Comparison of ENCODE assay signal across 1 cellular context in genomic region chr11:67118059-67118766, GRCh38.
TF ChIP-seq lines count a peak whose summit lies in the region.

No MANE protein-coding gene starts in this region.

TF ChIP-seq in GM12878, 131 proteins besides CTCF, POLR2A, EP300 and RAD21 (continued from another document and continues in another):
- TF ChIP-seq ATF2 (IDR thresholded peaks at IDR 0.05; ENCODE audit: low read length) (no peak), YBX1 (IDR thresholded peaks at IDR 0.05) (no peak), CEBPB (IDR thresholded peaks at IDR 0.05; ENCODE audit: borderline replicate concordance in 1 of 2, low read depth in 2 of 2, low read length in 2 of 2) (no peak), SUZ12 (IDR thresholded peaks at IDR 0.05; ENCODE audit: unreplicated experiment) (no peak), JUND (IDR thresholded peaks at IDR 0.05; ENCODE audit: low read depth, low read length) (no peak), TCF3 (IDR thresholded peaks at IDR 0.05; ENCODE audit: borderline replicate concordance, insufficient read depth, low read depth, low read length) (no peak), SREBF1 (IDR thresholded peaks at IDR 0.05; ENCODE audit: low read length) (no peak), MTA3 (IDR thresholded peaks at IDR 0.05; ENCODE audit: borderline replicate concordance, low read length) (no peak), FOS (IDR thresholded peaks at IDR 0.05; ENCODE audit: borderline replicate concordance, extremely low read depth, insufficient read length) (no peak), TCF12 (IDR thresholded peaks at IDR 0.05; ENCODE audit: low read depth, low read length) (no peak), BRCA1 (IDR thresholded peaks at IDR 0.05; ENCODE audit: low read depth, low read length) (no peak), HDGF (IDR thresholded peaks at IDR 0.05) (no peak), CEBPZ (IDR thresholded peaks at IDR 0.05; ENCODE audit: low read depth, low read length) (no peak), SKIL (IDR thresholded peaks at IDR 0.05; ENCODE audit: low read depth, poor library complexity, severe bottlenecking) (no peak), SIN3A (IDR thresholded peaks at IDR 0.05; ENCODE audit: low read depth, low read length) (no peak), TARDBP (IDR thresholded peaks at IDR 0.05; ENCODE audit: borderline replicate concordance) (no peak), NR2C2 (IDR thresholded peaks at IDR 0.05; ENCODE audit: borderline replicate concordance, control insufficient read depth, insufficient read length, low read depth) (no peak), GATAD2B (conservative IDR thresholded peaks at IDR 0.05; ENCODE audit: low read depth) (peak; percentile 92), PAX5 (IDR thresholded peaks at IDR 0.05; ENCODE audit: borderline replicate concordance, low read depth, low read length) (no peak), DPF2 (IDR thresholded peaks at IDR 0.05) (peak; percentile 68), BACH1 (IDR thresholded peaks at IDR 0.05; ENCODE audit: borderline replicate concordance) (peak; percentile 54; the same call in 1 of the 2 replicates), SMAD1 (IDR thresholded peaks at IDR 0.05; ENCODE audit: low read depth, partially characterized antibody) (no peak), ZBTB40 (IDR thresholded peaks at IDR 0.05; ENCODE audit: borderline replicate concordance) (no peak), PML (IDR thresholded peaks at IDR 0.05; ENCODE audit: low read length) (no peak), MEF2A (IDR thresholded peaks at IDR 0.05; ENCODE audit: insufficient read depth, low read depth, low read length) (no peak), WRNIP1 (IDR thresholded peaks at IDR 0.05; ENCODE audit: borderline replicate concordance, low read depth, low read length) (no peak)
- TF ChIP-seq, protein P1, sequence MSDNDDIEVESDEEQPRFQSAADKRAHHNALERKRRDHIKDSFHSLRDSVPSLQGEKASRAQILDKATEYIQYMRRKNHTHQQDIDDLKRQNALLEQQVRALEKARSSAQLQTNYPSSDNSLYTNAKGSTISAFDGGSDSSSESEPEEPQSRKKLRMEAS (IDR thresholded peaks at IDR 0.05; ENCODE audit: low read depth, low read length): no peak
- TF ChIP-seq, protein P2, sequence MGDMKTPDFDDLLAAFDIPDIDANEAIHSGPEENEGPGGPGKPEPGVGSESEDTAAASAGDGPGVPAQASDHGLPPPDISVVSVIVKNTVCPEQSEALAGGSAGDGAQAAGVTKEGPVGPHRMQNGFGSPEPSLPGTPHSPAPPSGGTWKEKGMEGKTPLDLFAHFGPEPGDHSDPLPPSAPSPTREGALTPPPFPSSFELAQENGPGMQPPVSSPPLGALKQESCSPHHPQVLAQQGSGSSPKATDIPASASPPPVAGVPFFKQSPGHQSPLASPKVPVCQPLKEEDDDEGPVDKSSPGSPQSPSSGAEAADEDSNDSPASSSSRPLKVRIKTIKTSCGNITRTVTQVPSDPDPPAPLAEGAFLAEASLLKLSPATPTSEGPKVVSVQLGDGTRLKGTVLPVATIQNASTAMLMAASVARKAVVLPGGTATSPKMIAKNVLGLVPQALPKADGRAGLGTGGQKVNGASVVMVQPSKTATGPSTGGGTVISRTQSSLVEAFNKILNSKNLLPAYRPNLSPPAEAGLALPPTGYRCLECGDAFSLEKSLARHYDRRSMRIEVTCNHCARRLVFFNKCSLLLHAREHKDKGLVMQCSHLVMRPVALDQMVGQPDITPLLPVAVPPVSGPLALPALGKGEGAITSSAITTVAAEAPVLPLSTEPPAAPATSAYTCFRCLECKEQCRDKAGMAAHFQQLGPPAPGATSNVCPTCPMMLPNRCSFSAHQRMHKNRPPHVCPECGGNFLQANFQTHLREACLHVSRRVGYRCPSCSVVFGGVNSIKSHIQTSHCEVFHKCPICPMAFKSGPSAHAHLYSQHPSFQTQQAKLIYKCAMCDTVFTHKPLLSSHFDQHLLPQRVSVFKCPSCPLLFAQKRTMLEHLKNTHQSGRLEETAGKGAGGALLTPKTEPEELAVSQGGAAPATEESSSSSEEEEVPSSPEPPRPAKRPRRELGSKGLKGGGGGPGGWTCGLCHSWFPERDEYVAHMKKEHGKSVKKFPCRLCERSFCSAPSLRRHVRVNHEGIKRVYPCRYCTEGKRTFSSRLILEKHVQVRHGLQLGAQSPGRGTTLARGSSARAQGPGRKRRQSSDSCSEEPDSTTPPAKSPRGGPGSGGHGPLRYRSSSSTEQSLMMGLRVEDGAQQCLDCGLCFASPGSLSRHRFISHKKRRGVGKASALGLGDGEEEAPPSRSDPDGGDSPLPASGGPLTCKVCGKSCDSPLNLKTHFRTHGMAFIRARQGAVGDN (IDR thresholded peaks at IDR 0.05): peak; percentile 79; the same call in 1 of the 2 replicates
- TF ChIP-seq, protein P3, sequence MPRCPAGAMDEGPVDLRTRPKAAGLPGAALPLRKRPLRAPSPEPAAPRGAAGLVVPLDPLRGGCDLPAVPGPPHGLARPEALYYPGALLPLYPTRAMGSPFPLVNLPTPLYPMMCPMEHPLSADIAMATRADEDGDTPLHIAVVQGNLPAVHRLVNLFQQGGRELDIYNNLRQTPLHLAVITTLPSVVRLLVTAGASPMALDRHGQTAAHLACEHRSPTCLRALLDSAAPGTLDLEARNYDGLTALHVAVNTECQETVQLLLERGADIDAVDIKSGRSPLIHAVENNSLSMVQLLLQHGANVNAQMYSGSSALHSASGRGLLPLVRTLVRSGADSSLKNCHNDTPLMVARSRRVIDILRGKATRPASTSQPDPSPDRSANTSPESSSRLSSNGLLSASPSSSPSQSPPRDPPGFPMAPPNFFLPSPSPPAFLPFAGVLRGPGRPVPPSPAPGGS (IDR thresholded peaks at IDR 0.05; ENCODE audit: borderline replicate concordance, insufficient read depth, low read depth, low read length, poor library complexity, severe bottlenecking): no peak
- TF ChIP-seq, protein P4, sequence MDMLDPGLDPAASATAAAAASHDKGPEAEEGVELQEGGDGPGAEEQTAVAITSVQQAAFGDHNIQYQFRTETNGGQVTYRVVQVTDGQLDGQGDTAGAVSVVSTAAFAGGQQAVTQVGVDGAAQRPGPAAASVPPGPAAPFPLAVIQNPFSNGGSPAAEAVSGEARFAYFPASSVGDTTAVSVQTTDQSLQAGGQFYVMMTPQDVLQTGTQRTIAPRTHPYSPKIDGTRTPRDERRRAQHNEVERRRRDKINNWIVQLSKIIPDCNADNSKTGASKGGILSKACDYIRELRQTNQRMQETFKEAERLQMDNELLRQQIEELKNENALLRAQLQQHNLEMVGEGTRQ (IDR thresholded peaks at IDR 0.05; ENCODE audit: borderline replicate concordance, low read depth, low read length): no peak
- TF ChIP-seq, protein P5, sequence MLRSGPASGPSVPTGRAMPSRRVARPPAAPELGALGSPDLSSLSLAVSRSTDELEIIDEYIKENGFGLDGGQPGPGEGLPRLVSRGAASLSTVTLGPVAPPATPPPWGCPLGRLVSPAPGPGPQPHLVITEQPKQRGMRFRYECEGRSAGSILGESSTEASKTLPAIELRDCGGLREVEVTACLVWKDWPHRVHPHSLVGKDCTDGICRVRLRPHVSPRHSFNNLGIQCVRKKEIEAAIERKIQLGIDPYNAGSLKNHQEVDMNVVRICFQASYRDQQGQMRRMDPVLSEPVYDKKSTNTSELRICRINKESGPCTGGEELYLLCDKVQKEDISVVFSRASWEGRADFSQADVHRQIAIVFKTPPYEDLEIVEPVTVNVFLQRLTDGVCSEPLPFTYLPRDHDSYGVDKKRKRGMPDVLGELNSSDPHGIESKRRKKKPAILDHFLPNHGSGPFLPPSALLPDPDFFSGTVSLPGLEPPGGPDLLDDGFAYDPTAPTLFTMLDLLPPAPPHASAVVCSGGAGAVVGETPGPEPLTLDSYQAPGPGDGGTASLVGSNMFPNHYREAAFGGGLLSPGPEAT (IDR thresholded peaks at IDR 0.05; ENCODE audit: low read depth): no peak
- TF ChIP-seq, protein P6, sequence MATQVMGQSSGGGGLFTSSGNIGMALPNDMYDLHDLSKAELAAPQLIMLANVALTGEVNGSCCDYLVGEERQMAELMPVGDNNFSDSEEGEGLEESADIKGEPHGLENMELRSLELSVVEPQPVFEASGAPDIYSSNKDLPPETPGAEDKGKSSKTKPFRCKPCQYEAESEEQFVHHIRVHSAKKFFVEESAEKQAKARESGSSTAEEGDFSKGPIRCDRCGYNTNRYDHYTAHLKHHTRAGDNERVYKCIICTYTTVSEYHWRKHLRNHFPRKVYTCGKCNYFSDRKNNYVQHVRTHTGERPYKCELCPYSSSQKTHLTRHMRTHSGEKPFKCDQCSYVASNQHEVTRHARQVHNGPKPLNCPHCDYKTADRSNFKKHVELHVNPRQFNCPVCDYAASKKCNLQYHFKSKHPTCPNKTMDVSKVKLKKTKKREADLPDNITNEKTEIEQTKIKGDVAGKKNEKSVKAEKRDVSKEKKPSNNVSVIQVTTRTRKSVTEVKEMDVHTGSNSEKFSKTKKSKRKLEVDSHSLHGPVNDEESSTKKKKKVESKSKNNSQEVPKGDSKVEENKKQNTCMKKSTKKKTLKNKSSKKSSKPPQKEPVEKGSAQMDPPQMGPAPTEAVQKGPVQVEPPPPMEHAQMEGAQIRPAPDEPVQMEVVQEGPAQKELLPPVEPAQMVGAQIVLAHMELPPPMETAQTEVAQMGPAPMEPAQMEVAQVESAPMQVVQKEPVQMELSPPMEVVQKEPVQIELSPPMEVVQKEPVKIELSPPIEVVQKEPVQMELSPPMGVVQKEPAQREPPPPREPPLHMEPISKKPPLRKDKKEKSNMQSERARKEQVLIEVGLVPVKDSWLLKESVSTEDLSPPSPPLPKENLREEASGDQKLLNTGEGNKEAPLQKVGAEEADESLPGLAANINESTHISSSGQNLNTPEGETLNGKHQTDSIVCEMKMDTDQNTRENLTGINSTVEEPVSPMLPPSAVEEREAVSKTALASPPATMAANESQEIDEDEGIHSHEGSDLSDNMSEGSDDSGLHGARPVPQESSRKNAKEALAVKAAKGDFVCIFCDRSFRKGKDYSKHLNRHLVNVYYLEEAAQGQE (IDR thresholded peaks at IDR 0.05; ENCODE audit: low read depth, low read length): no peak
